8 cellular contexts compared by ENCODE assay signal in the genomic region with DNA sequence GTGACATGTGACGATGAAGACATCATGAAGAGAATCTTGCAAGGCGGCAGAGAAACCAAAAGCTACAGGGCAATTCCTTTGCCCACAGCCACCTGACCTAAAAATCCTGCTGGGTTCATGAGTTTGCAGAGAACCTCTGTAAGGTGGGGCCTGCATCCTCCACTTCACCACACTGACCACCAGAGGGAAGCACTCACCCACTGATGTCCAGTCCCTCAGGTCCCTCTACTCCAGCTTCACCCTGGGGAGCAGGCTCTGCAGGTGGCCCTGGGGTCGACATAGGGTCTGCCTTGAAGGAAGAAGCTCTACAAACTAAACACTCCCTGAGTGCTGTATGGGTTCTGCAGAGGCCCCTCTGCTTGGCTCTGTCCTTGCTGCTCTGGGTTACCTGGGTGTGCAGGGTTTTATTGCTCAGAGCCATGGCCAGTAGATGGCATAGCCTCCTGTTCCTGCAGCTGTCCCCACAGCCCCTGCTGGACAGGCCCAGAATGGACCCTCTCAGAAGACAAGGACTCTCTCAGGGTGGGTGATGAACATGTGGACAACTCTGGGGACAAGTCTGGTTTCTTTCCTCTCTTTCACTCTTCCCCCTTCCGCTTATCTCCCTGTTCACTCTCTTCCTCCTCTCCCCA. TPM values are rescaled to one million over a fixed set of nuclear protein-coding genes. Genes with fewer than 3 reads are reported as not detected.
DNase-seq lines count a peak whose midpoint lies in the region; ATAC-seq and TF ChIP-seq lines count a peak whose summit lies in the region.
"Not testable (repeated sequence)": the region's sequence is repeated elsewhere in the genome, so short reads cannot be mapped to it uniquely, and the experiment has no call there.

No MANE protein-coding gene starts in this region.

- not testable (repeated sequence) for H3K9me2 ChIP-seq in PC-3 (replicated peaks; ENCODE audit: low read length)

- not testable (repeated sequence) for H3K36me3 ChIP-seq in DND-41 (ENCODE audit: insufficient read depth, low read length); PC-3 (ENCODE audit: low read depth, low read length)

- intact Hi-C loops in PC-3 (cut with micrococcal nuclease): not testable (repeated sequence)

- BruUV-seq in PC-3 (replicated peaks; lab: Mats Ljungman, UMichigan): not testable (repeated sequence)

- not testable (repeated sequence) for H3F3A ChIP-seq in PC-3 (ENCODE audit: low read length, unreplicated experiment)

- TF ChIP-seq CTCF in DND-41 (IDR thresholded peaks at IDR 0.05; ENCODE audit: borderline replicate concordance, extremely low read depth, low read length, poor library complexity, severe bottlenecking) (peak; percentile 74), PC-3 (conservative IDR thresholded peaks at IDR 0.05; ENCODE audit: low read depth, low read length) (peak; percentile 73), fibroblast of mammary gland (conservative IDR thresholded peaks at IDR 0.05; ENCODE audit: control insufficient read depth, insufficient read depth, low read depth, low read length) (peak; percentile 54), mesothelial cell of epicardium (IDR thresholded peaks at IDR 0.05; ENCODE audit: unreplicated experiment) (peak; percentile 66)

- not testable (repeated sequence) for H3K4me3 Mint-ChIP-seq in mesothelial cell of epicardium; stimulated activated naive CD8-positive, alpha-beta T cell treated with anti-CD3 and anti-CD28 coated beads, Interleukin-15, amount 100 ng/mL, for 72 hours

- H3K79me2 ChIP-seq in DND-41 (ENCODE audit: insufficient read depth, low read length); PC-3 (ENCODE audit: low read length): not testable (repeated sequence)

- not testable (repeated sequence) for H2AFZ ChIP-seq in DND-41 (ENCODE audit: low read depth, low read length); PC-3 (ENCODE audit: low read length)

- H3K36me3 Mint-ChIP-seq in mesothelial cell of epicardium: not testable (repeated sequence)

- not testable (repeated sequence) for H3K9ac ChIP-seq in DND-41 (ENCODE audit: low read depth, low read length); PC-3 (ENCODE audit: low read length)

- not testable (repeated sequence) for H3K27ac Mint-ChIP-seq in mesothelial cell of epicardium; stimulated activated naive CD8-positive, alpha-beta T cell treated with anti-CD3 and anti-CD28 coated beads, Interleukin-15, amount 100 ng/mL, for 72 hours

- H3K4me3 ChIP-seq in DND-41 (ENCODE audit: low read depth in 1 of 2, low read length in 2 of 2); PC-3 (ENCODE audit: low read length); fibroblast of mammary gland (ENCODE audit: control insufficient read depth, low read depth, low read length): not testable (repeated sequence)

- DNase-seq in DND-41: peak; percentile 76
- DNase-seq in PC-3: peak; percentile 58
- peak; percentile 16 for DNase-seq in activated T-cell treated with anti-CD3 and anti-CD28 coated beads for 48 hours (ENCODE audit: low read depth)
- DNase-seq in fibroblast of mammary gland (ENCODE audit: low read depth): peak; percentile 28
- peak in 1 of 2 experiments; percentile 51 for DNase-seq in mesothelial cell of epicardium (ENCODE audit: low spot score in 2 of 2, unreplicated experiment in 2 of 2)
- peak; percentile 30 to 42 for DNase-seq in stimulated activated naive CD8-positive, alpha-beta T cell treated with anti-CD3 and anti-CD28 coated beads, Interleukin-15, amount 100 ng/mL, for 72 hours

- CTCF ChIA-PET in PC-3 (lab: Charles Lee): interaction anchor here (0.6 kb wide), 1 partner anchor 303 kb away, joined by 3 read pairs; no protein-coding TSS in a partner anchor

- not testable (repeated sequence) for H3K9me3 Mint-ChIP-seq in mesothelial cell of epicardium; stimulated activated naive CD8-positive, alpha-beta T cell treated with anti-CD3 and anti-CD28 coated beads, Interleukin-15, amount 100 ng/mL, for 72 hours

- ATAC-seq in DND-41 (ENCODE audit: insufficient read depth, low read depth) (peak; percentile 99), GM21390 (IDR thresholded peaks at IDR 0.05; ENCODE audit: unreplicated experiment) (peak; percentile 61), HG03460 (IDR thresholded peaks at IDR 0.05; ENCODE audit: unreplicated experiment) (peak; percentile 84), PC-3 (peak; percentile 78)
- ATAC-seq in stimulated activated naive CD8-positive, alpha-beta T cell treated with anti-CD3 and anti-CD28 coated beads, Interleukin-15, amount 100 ng/mL, for 72 hours: peak; percentile 90

- not testable (repeated sequence) for H3K4me1 ChIP-seq in DND-41 (ENCODE audit: insufficient read depth, low read length)
- peaks cover 19% of the 10 kb centered on the region for H3K4me1 ChIP-seq in PC-3 (ENCODE audit: insufficient read depth, low read length)

- not testable (repeated sequence) for H4K20me1 ChIP-seq in DND-41 (ENCODE audit: insufficient read depth, low read length); PC-3 (ENCODE audit: low read length)

- POLR2A ChIA-PET in PC-3 (lab: Charles Lee; ENCODE audit: unreplicated experiment): not testable (repeated sequence)

- not testable (repeated sequence) for H3K9me3 ChIP-seq in DND-41 (ENCODE audit: insufficient read depth, low read length, severe bottlenecking); PC-3 (ENCODE audit: low read length)

- H3K4me1 Mint-ChIP-seq in mesothelial cell of epicardium; stimulated activated naive CD8-positive, alpha-beta T cell treated with anti-CD3 and anti-CD28 coated beads, Interleukin-15, amount 100 ng/mL, for 72 hours: not testable (repeated sequence)

- not testable (repeated sequence) for H3K27me3 ChIP-seq in DND-41 (ENCODE audit: insufficient read depth, low read length, poor library complexity); PC-3 (ENCODE audit: low read length)

- H3K4me2 ChIP-seq in DND-41 (ENCODE audit: insufficient read depth, low read length); PC-3 (ENCODE audit: low read length): not testable (repeated sequence)

- H3K27ac ChIP-seq in DND-41 (ENCODE audit: low read length); PC-3 (ENCODE audit: low read length): not testable (repeated sequence)

- peaks cover 15% of the 10 kb centered on the region for H3K27me3 Mint-ChIP-seq in mesothelial cell of epicardium (ENCODE audit: low read depth)
- peaks cover 11% of the 10 kb centered on the region for H3K27me3 Mint-ChIP-seq in stimulated activated naive CD8-positive, alpha-beta T cell treated with anti-CD3 and anti-CD28 coated beads, Interleukin-15, amount 100 ng/mL, for 72 hours

RNA-seq across cellular contexts. Expression of gene CST2, which starts 27.2 kb away (rescaled TPM):
- not detected in 2 replicates for total RNA-seq in PC-3 (2014; rRNA removed)
- 1.2 to 1.7 TPM (median 1.5 TPM) in 3 replicates for total RNA-seq in mesothelial cell of epicardium

RNA-seq across cellular contexts. Expression of gene CST1, which starts 48.6 kb away (rescaled TPM):
- total RNA-seq in PC-3 (2014; rRNA removed): 0.22 and 0.92 TPM in 2 replicates
- not detected in 3 replicates for total RNA-seq in mesothelial cell of epicardium
